In genomic region chr9:74824654-74825053, GRCh38 we compare ENCODE assay signal across 15 cellular contexts.
DNase-seq lines count a peak whose midpoint lies in the region; ATAC-seq, FAIRE-seq and TF ChIP-seq lines count a peak whose summit lies in the region.
"Had no signal": no experiment of that assay in that cellular context is flagged by ENCODE, and none has a peak within 500 bp of the region (broad histone marks: within the 10 kb centered on the region; RNA-seq: fewer than 3 reads in every experiment).

No MANE protein-coding gene starts in this region.

- no peak overlapping the region for H3K27ac ChIP-seq in epithelial cell of prostate
- H3K27ac ChIP-seq: BLaER1 had no signal

- no peaks in the 10 kb centered on the region for H3K36me3 ChIP-seq in mucosa of descending colon (ENCODE audit: low read depth)
- H3K36me3 ChIP-seq: BLaER1 had no signal

- intact Hi-C loops in mucosa of descending colon (cut with DNase I, micrococcal nuclease): no loop called here

- H3K9me3 ChIP-seq in mucosa of descending colon: no peaks in the 10 kb centered on the region
- H3K9me3 ChIP-seq: BLaER1 had no signal

- H3K4me1 ChIP-seq in mucosa of descending colon (ENCODE audit: low read depth): peaks cover 4% of the 10 kb centered on the region
- H3K4me1 ChIP-seq: BLaER1 had no signal

- TF ChIP-seq CTCF in mucosa of descending colon (IDR thresholded peaks at IDR 0.05): no peak

- H3K4me3 ChIP-seq in mucosa of descending colon: no peak overlapping the region
- H3K4me3 ChIP-seq: BLaER1 had no signal

- no peak for FAIRE-seq in RCC 7860 (lab: Jason Lieb, UNC)
- FAIRE-seq: endometrium, G401.6 had no signal

- ATAC-seq in mucosa of descending colon (peak; percentile 81), HG02763 (IDR thresholded peaks at IDR 0.05; ENCODE audit: unreplicated experiment) (no peak)
- ATAC-seq: activated CD4-positive, CD25-positive, alpha-beta regulatory T cell treated with anti-CD3 and anti-CD28 coated beads, Interleukin-2, amount 50 U/mL, for 24 hours had no signal

- DNase-seq in DMS 273 (lab: John Stamatoyannopoulos, UW; ENCODE audit: unreplicated experiment): peak; percentile 82
- DNase-seq in OCI-M1 (lab: John Stamatoyannopoulos, UW): peak; percentile 42
- DNase-seq in epithelial cell of prostate (ENCODE audit: low read depth, low spot score): peak; percentile 43
- peak in 2 of 3 donors; percentile 51 to 92 for DNase-seq in mucosa of descending colon
- no peak for DNase-seq in SHP77 treated with DMSO at 0.1 percent for 48 hours (lab: John Stamatoyannopoulos, UW)
- no peak for DNase-seq in NCI-H69 (lab: John Stamatoyannopoulos, UW)
- DNase-seq in RCC 7860 (ENCODE audit: low spot score): no peak
- DNase-seq: activated T-cell treated with anti-CD3 and anti-CD28 coated beads, Interleukin-2, amount 50 U/mL, for 24 hours; immature natural killer cell; NCI-H1048 had no signal

Comparison
In these comparisons a context has a peak if more than half of its experiments do, and no peak if none do; other contexts are left out.
1. DNase-seq: peak in DMS 273 (single experiment), OCI-M1 (single experiment), epithelial cell of prostate (single experiment) and mucosa of descending colon (2 of 3); none in SHP77 treated with DMSO at 0.1 percent for 48 hours (single experiment), NCI-H69 (single experiment) and RCC 7860 (single experiment).